Comparison of ENCODE assay signal across 11 cellular contexts in the genomic region with DNA sequence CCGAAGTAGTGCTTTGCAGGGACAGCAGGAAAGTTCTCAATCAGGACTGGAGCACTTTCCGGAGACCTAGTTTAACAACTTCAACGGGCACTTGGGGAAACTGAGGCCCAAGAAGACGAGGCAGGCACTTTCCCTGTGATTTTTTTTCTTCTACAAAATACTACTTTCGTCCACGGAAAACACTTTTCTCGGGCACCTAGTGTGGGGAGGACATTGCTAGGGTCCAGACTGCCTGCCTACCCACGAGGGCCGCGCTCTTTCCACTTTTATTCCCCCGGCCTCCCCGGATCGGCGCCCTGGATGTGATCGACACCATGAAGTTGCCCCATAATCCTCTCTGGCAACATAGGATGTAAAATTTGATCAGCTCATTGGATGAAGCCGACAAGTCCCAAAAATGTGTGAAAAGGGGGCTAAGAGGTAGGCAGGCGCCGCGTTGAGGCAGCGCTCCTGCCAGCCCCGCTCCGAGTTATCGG.
DNase-seq lines count a peak whose midpoint lies in the region; ATAC-seq, FAIRE-seq and TF ChIP-seq lines count a peak whose summit lies in the region.
"Had no signal": no experiment of that assay in that cellular context is flagged by ENCODE, and none has a peak within 500 bp of the region (broad histone marks: within the 10 kb centered on the region; RNA-seq: fewer than 3 reads in every experiment).

No MANE protein-coding gene starts in this region.

- H3K36me3 ChIP-seq in keratinocyte (ENCODE audit: control insufficient read depth in 2 of 2, extremely low read depth in 1 of 2, insufficient read depth in 2 of 2, low read length in 2 of 2) (no peaks in the 10 kb centered on the region), tibial artery (no peaks in the 10 kb centered on the region)

- H3K4me2 ChIP-seq in keratinocyte (ENCODE audit: control insufficient read depth, extremely low read depth, insufficient read depth, low read depth, low read length): peak overlapping the region; percentile 22

- no peak for FAIRE-seq in keratinocyte (lab: Jason Lieb, UNC)

- peak overlapping the region; percentile 38 for H3K4me3 Mint-ChIP-seq in activated T-cell treated with anti-CD3 and anti-CD28 coated beads, Interleukin-2, amount 50 U/mL, for 4 hours
- H3K4me3 Mint-ChIP-seq in activated B cell treated with CpG ODN at 0.5 μM for 24 hours: peak overlapping the region; percentile 35

- no peaks in the 10 kb centered on the region for H3K4me1 ChIP-seq in keratinocyte (ENCODE audit: control insufficient read depth, extremely low read depth, insufficient read depth, low read length)
- H3K4me1 ChIP-seq in tibial artery: peaks cover 0 to 9% (median 5%) of the 10 kb centered on the region in 4 donors

- no peak overlapping the region for H3K4me3 ChIP-seq in keratinocyte (ENCODE audit: control insufficient read depth in 2 of 3, extremely low read depth in 1 of 3, insufficient read depth in 2 of 3, low read depth in 1 of 3, low read length in 3 of 3)
- peak overlapping the region; percentile 48 to 56 for H3K4me3 ChIP-seq in tibial artery

- H3K27ac ChIP-seq in keratinocyte (ENCODE audit: control insufficient read depth, insufficient read depth, low read length) (no peak overlapping the region), tibial artery (no peak overlapping the region)

- no peak overlapping the region for H2AFZ ChIP-seq in keratinocyte (ENCODE audit: control insufficient read depth, low read length)

- H3K36me3 Mint-ChIP-seq in activated T-cell treated with anti-CD3 and anti-CD28 coated beads, Interleukin-2, amount 50 U/mL, for 4 hours (ENCODE audit: insufficient read depth): no peaks in the 10 kb centered on the region
- H3K36me3 Mint-ChIP-seq in activated B cell treated with CpG ODN at 0.5 μM for 24 hours (ENCODE audit: low read depth): no peaks in the 10 kb centered on the region
- H3K36me3 Mint-ChIP-seq: CD4-positive, CD25-positive, alpha-beta regulatory T cell had no signal

- peaks cover 2% of the 10 kb centered on the region for H3K4me1 Mint-ChIP-seq in activated T-cell treated with anti-CD3 and anti-CD28 coated beads, Interleukin-2, amount 50 U/mL, for 4 hours (ENCODE audit: low read depth)
- no peaks in the 10 kb centered on the region for H3K4me1 Mint-ChIP-seq in activated B cell treated with CpG ODN at 0.5 μM for 24 hours
- H3K4me1 Mint-ChIP-seq: activated CD4-positive, alpha-beta T cell treated with anti-CD3 and anti-CD28 coated beads, Interleukin-2, amount 10 ng/mL, durations not matched to agents 24 days and 14 days; CD4-positive, CD25-positive, alpha-beta regulatory T cell had no signal

- no peaks in the 10 kb centered on the region for H3K9me3 Mint-ChIP-seq in activated T-cell treated with anti-CD3 and anti-CD28 coated beads, Interleukin-2, amount 50 U/mL, for 4 hours
- H3K9me3 Mint-ChIP-seq in activated B cell treated with CpG ODN at 0.5 μM for 24 hours: no peaks in the 10 kb centered on the region
- H3K9me3 Mint-ChIP-seq: activated CD4-positive, alpha-beta T cell treated with anti-CD3 and anti-CD28 coated beads, Interleukin-2, amount 10 ng/mL, durations not matched to agents 24 days and 14 days had no signal

- POLR2A ChIA-PET in activated B cell treated with CpG ODN at 0.5 μM for 24 hours (lab: Charles Lee): no interaction called here

- dilution Hi-C loops in keratinocyte (cut with MboI; ENCODE audit: extremely low pct_ligation_motif_present, low sequenced_read_pairs): no loop called here

- TF ChIP-seq CTCF in activated B cell treated with CpG ODN at 0.5 μM for 24 hours (IDR thresholded peaks at IDR 0.05) (no peak), keratinocyte (optimal IDR thresholded peaks at IDR 0.05 in 1 of 3, IDR thresholded peaks at IDR 0.05 in 1 of 3, conservative IDR thresholded peaks at IDR 0.05 in 1 of 3; ENCODE audit: extremely low read depth in 1 of 3, insufficient read depth in 2 of 3, low read length in 3 of 3) (no peak), tibial artery (IDR thresholded peaks at IDR 0.05) (no peak)

- no peaks in the 10 kb centered on the region for H3K9me1 ChIP-seq in keratinocyte (ENCODE audit: control insufficient read depth, extremely low read depth, insufficient read depth, low read length)

- ATAC-seq in activated T-cell treated with anti-CD3 and anti-CD28 coated beads, Interleukin-2, amount 50 U/mL, for 4 hours: peak in 1 of 2 donors; percentile 38
- ATAC-seq in activated B cell treated with CpG ODN at 0.5 μM for 24 hours (ENCODE audit: low read depth) (no peak), GM19467 (IDR thresholded peaks at IDR 0.05; ENCODE audit: unreplicated experiment) (no peak), HG03159 (IDR thresholded peaks at IDR 0.05; ENCODE audit: unreplicated experiment) (no peak)

- H3K27me3 Mint-ChIP-seq in activated T-cell treated with anti-CD3 and anti-CD28 coated beads, Interleukin-2, amount 50 U/mL, for 4 hours (ENCODE audit: low read depth): peaks cover 13% of the 10 kb centered on the region
- peaks cover 4% of the 10 kb centered on the region for H3K27me3 Mint-ChIP-seq in activated B cell treated with CpG ODN at 0.5 μM for 24 hours

- H3K27ac Mint-ChIP-seq in activated B cell treated with CpG ODN at 0.5 μM for 24 hours: no peak overlapping the region
- H3K27ac Mint-ChIP-seq: activated CD4-positive, alpha-beta T cell treated with anti-CD3 and anti-CD28 coated beads, Interleukin-2, amount 10 ng/mL, durations not matched to agents 24 days and 14 days; CD4-positive, CD25-positive, alpha-beta regulatory T cell had no signal

- H4K20me1 ChIP-seq in keratinocyte (ENCODE audit: control insufficient read depth, extremely low read depth, insufficient read depth, low read length): no peaks in the 10 kb centered on the region

- no peak overlapping the region for H3K9ac ChIP-seq in keratinocyte (ENCODE audit: control insufficient read depth, extremely low read depth, insufficient read depth, low read length)

- H3K9me3 ChIP-seq in keratinocyte (ENCODE audit: control insufficient read depth, low read depth, low read length): no peaks in the 10 kb centered on the region
- no peaks in the 10 kb centered on the region for H3K9me3 ChIP-seq in tibial artery

- intact Hi-C loops in activated B cell treated with CpG ODN at 0.5 μM for 24 hours (cut with micrococcal nuclease): no loop called here
- intact Hi-C loops in tibial artery (cut with DNase I; ENCODE audit: low total_unique reads): no loop called here

- no peaks in the 10 kb centered on the region for H3K79me2 ChIP-seq in keratinocyte (ENCODE audit: control insufficient read depth, insufficient read depth, low read length)

- CTCF ChIA-PET in activated B cell treated with CpG ODN at 0.5 μM for 24 hours (lab: Charles Lee): no interaction called here

- H3K27me3 ChIP-seq in keratinocyte (ENCODE audit: control insufficient read depth, extremely low read depth, insufficient read depth, low read length) (peaks cover 17% of the 10 kb centered on the region), tibial artery (no peaks in the 10 kb centered on the region)

- no peak for DNase-seq in activated T-cell treated with anti-CD3 and anti-CD28 coated beads, Interleukin-2, amount 50 U/mL, for 4 hours
- DNase-seq in activated T-cell treated with anti-CD3 and anti-CD28 coated beads, Interleukin-2, amount 50 U/mL, for 1 hour: no peak
- no peak for DNase-seq in activated B cell treated with CpG ODN at 0.5 μM for 24 hours
- no peak for DNase-seq in keratinocyte (ENCODE audit: low read depth, low spot score)
- no peak for DNase-seq in tibial artery
- DNase-seq in LoVo (ENCODE audit: low spot score): no peak
- DNase-seq: NCI-H1417 treated with DMSO at 0.1 percent for 48 hours had no signal

Comparison
In these comparisons a context has a peak if more than half of its experiments do, and no peak if none do; other contexts are left out.
1. H3K4me3 ChIP-seq: peak in tibial artery (2 of 2); none in keratinocyte (0 of 3).